Comparison of ENCODE assay signal across 1 cellular context in the genomic region with DNA sequence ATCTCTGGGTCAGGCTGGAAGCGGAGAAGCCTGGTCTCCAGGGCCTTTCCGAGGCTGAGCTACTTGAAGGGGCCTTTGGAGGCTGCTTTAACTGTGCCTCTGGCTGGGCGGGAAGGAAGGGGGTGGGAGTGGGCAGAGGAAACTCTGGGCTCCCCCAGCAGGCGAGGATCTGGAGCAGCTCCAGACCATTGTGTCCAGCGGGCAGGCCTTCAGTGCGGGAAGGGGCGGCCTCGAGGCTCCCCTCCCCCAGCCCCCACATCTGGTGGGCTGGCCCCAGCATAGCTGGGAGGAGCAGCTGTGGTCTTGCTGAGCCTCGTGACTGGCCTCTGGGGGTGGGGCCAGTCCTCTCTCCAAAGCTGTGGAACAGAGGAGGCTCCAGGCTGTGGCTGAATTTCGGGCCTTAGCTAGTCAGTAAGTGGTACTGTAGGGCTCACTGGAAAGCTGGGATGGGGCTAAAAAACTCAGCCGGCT.
TF ChIP-seq lines count a peak whose summit lies in the region.

No MANE protein-coding gene starts in this region.

TF ChIP-seq in WTC11, 78 proteins besides CTCF, POLR2A, EP300 and RAD21 (continued from another document and continues in another):
- TF ChIP-seq, protein P1, sequence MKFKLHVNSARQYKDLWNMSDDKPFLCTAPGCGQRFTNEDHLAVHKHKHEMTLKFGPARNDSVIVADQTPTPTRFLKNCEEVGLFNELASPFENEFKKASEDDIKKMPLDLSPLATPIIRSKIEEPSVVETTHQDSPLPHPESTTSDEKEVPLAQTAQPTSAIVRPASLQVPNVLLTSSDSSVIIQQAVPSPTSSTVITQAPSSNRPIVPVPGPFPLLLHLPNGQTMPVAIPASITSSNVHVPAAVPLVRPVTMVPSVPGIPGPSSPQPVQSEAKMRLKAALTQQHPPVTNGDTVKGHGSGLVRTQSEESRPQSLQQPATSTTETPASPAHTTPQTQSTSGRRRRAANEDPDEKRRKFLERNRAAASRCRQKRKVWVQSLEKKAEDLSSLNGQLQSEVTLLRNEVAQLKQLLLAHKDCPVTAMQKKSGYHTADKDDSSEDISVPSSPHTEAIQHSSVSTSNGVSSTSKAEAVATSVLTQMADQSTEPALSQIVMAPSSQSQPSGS (CRISPR knock-in tag; IDR thresholded peaks at IDR 0.05; ENCODE audit: borderline replicate concordance, low read depth) = no peak
- TF ChIP-seq OVOL2 (CRISPR knock-in tag; IDR thresholded peaks at IDR 0.05; ENCODE audit: borderline replicate concordance) (no peak), SP1 (CRISPR knock-in tag; conservative IDR thresholded peaks at IDR 0.05) (peak; percentile 80), NFATC4 (CRISPR knock-in tag; IDR thresholded peaks at IDR 0.05) (no peak), PRRX2 (CRISPR knock-in tag; IDR thresholded peaks at IDR 0.05) (no peak), ZNF416 (CRISPR knock-in tag; IDR thresholded peaks at IDR 0.05) (no peak), FOXJ3 (CRISPR knock-in tag; IDR thresholded peaks at IDR 0.05; ENCODE audit: borderline replicate concordance) (no peak), NR1H2 (CRISPR knock-in tag; IDR thresholded peaks at IDR 0.05) (no peak), ETV6 (CRISPR knock-in tag; IDR thresholded peaks at IDR 0.05) (peak; percentile 79; the same call in 1 of the 2 replicates), ELF4 (CRISPR knock-in tag; IDR thresholded peaks at IDR 0.05; ENCODE audit: low read depth) (no peak), ZNF263 (CRISPR knock-in tag; IDR thresholded peaks at IDR 0.05; ENCODE audit: low read depth) (no peak), NFE2L1 (CRISPR knock-in tag; IDR thresholded peaks at IDR 0.05) (no peak), GRHL2 (CRISPR knock-in tag; IDR thresholded peaks at IDR 0.05; ENCODE audit: insufficient replicate concordance, severe bottlenecking) (no peak), ESRRA (CRISPR knock-in tag; IDR thresholded peaks at IDR 0.05; ENCODE audit: borderline replicate concordance) (no peak), CREM (CRISPR knock-in tag; IDR thresholded peaks at IDR 0.05) (no peak), TEAD4 (CRISPR knock-in tag; IDR thresholded peaks at IDR 0.05) (no peak), GABPB1 (CRISPR knock-in tag; IDR thresholded peaks at IDR 0.05) (0 out of 2 replicates have a peak, but pooled peaks have one; percentile 24), ZNF671 (CRISPR knock-in tag; IDR thresholded peaks at IDR 0.05) (no peak), JUN (CRISPR knock-in tag; IDR thresholded peaks at IDR 0.05) (no peak)
- TF ChIP-seq, protein P2, sequence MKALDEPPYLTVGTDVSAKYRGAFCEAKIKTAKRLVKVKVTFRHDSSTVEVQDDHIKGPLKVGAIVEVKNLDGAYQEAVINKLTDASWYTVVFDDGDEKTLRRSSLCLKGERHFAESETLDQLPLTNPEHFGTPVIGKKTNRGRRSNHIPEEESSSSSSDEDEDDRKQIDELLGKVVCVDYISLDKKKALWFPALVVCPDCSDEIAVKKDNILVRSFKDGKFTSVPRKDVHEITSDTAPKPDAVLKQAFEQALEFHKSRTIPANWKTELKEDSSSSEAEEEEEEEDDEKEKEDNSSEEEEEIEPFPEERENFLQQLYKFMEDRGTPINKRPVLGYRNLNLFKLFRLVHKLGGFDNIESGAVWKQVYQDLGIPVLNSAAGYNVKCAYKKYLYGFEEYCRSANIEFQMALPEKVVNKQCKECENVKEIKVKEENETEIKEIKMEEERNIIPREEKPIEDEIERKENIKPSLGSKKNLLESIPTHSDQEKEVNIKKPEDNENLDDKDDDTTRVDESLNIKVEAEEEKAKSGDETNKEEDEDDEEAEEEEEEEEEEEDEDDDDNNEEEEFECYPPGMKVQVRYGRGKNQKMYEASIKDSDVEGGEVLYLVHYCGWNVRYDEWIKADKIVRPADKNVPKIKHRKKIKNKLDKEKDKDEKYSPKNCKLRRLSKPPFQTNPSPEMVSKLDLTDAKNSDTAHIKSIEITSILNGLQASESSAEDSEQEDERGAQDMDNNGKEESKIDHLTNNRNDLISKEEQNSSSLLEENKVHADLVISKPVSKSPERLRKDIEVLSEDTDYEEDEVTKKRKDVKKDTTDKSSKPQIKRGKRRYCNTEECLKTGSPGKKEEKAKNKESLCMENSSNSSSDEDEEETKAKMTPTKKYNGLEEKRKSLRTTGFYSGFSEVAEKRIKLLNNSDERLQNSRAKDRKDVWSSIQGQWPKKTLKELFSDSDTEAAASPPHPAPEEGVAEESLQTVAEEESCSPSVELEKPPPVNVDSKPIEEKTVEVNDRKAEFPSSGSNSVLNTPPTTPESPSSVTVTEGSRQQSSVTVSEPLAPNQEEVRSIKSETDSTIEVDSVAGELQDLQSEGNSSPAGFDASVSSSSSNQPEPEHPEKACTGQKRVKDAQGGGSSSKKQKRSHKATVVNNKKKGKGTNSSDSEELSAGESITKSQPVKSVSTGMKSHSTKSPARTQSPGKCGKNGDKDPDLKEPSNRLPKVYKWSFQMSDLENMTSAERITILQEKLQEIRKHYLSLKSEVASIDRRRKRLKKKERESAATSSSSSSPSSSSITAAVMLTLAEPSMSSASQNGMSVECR (CRISPR knock-in tag; IDR thresholded peaks at IDR 0.05; ENCODE audit: borderline replicate concordance) = no peak
- TF ChIP-seq, protein P3, sequence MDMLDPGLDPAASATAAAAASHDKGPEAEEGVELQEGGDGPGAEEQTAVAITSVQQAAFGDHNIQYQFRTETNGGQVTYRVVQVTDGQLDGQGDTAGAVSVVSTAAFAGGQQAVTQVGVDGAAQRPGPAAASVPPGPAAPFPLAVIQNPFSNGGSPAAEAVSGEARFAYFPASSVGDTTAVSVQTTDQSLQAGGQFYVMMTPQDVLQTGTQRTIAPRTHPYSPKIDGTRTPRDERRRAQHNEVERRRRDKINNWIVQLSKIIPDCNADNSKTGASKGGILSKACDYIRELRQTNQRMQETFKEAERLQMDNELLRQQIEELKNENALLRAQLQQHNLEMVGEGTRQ (CRISPR knock-in tag; IDR thresholded peaks at IDR 0.05) = peak; percentile 82
- TF ChIP-seq, protein P4, sequence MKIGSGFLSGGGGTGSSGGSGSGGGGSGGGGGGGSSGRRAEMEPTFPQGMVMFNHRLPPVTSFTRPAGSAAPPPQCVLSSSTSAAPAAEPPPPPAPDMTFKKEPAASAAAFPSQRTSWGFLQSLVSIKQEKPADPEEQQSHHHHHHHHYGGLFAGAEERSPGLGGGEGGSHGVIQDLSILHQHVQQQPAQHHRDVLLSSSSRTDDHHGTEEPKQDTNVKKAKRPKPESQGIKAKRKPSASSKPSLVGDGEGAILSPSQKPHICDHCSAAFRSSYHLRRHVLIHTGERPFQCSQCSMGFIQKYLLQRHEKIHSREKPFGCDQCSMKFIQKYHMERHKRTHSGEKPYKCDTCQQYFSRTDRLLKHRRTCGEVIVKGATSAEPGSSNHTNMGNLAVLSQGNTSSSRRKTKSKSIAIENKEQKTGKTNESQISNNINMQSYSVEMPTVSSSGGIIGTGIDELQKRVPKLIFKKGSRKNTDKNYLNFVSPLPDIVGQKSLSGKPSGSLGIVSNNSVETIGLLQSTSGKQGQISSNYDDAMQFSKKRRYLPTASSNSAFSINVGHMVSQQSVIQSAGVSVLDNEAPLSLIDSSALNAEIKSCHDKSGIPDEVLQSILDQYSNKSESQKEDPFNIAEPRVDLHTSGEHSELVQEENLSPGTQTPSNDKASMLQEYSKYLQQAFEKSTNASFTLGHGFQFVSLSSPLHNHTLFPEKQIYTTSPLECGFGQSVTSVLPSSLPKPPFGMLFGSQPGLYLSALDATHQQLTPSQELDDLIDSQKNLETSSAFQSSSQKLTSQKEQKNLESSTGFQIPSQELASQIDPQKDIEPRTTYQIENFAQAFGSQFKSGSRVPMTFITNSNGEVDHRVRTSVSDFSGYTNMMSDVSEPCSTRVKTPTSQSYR (CRISPR knock-in tag; IDR thresholded peaks at IDR 0.05) = peak; percentile 89
- TF ChIP-seq, protein P5, sequence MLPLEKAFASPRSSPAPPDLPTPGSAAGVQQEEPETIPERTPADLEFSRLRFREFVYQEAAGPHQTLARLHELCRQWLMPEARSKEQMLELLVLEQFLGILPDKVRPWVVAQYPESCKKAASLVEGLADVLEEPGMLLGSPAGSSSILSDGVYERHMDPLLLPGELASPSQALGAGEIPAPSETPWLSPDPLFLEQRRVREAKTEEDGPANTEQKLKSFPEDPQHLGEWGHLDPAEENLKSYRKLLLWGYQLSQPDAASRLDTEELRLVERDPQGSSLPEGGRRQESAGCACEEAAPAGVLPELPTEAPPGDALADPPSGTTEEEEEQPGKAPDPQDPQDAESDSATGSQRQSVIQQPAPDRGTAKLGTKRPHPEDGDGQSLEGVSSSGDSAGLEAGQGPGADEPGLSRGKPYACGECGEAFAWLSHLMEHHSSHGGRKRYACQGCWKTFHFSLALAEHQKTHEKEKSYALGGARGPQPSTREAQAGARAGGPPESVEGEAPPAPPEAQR (CRISPR knock-in tag; IDR thresholded peaks at IDR 0.05) = no peak
- TF ChIP-seq, protein P6, sequence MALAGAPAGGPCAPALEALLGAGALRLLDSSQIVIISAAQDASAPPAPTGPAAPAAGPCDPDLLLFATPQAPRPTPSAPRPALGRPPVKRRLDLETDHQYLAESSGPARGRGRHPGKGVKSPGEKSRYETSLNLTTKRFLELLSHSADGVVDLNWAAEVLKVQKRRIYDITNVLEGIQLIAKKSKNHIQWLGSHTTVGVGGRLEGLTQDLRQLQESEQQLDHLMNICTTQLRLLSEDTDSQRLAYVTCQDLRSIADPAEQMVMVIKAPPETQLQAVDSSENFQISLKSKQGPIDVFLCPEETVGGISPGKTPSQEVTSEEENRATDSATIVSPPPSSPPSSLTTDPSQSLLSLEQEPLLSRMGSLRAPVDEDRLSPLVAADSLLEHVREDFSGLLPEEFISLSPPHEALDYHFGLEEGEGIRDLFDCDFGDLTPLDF (CRISPR knock-in tag; IDR thresholded peaks at IDR 0.05) = no peak
- TF ChIP-seq, protein P7, sequence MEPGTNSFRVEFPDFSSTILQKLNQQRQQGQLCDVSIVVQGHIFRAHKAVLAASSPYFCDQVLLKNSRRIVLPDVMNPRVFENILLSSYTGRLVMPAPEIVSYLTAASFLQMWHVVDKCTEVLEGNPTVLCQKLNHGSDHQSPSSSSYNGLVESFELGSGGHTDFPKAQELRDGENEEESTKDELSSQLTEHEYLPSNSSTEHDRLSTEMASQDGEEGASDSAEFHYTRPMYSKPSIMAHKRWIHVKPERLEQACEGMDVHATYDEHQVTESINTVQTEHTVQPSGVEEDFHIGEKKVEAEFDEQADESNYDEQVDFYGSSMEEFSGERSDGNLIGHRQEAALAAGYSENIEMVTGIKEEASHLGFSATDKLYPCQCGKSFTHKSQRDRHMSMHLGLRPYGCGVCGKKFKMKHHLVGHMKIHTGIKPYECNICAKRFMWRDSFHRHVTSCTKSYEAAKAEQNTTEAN (CRISPR knock-in tag; IDR thresholded peaks at IDR 0.05) = no peak
- TF ChIP-seq, protein P8, sequence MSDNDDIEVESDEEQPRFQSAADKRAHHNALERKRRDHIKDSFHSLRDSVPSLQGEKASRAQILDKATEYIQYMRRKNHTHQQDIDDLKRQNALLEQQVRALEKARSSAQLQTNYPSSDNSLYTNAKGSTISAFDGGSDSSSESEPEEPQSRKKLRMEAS (CRISPR knock-in tag; IDR thresholded peaks at IDR 0.05) = peak; percentile 18; the same call in 1 of the 2 replicates
- TF ChIP-seq, protein P9, sequence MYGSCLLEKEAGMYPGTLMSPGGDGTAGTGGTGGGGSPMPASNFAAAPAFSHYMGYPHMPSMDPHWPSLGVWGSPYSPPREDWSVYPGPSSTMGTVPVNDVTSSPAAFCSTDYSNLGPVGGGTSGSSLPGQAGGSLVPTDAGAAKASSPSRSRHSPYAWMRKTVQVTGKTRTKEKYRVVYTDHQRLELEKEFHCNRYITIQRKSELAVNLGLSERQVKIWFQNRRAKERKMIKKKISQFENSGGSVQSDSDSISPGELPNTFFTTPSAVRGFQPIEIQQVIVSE (CRISPR knock-in tag; IDR thresholded peaks at IDR 0.05; ENCODE audit: borderline replicate concordance) = no peak
- TF ChIP-seq, protein P10, sequence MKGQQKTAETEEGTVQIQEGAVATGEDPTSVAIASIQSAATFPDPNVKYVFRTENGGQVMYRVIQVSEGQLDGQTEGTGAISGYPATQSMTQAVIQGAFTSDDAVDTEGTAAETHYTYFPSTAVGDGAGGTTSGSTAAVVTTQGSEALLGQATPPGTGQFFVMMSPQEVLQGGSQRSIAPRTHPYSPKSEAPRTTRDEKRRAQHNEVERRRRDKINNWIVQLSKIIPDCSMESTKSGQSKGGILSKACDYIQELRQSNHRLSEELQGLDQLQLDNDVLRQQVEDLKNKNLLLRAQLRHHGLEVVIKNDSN (CRISPR knock-in tag; IDR thresholded peaks at IDR 0.05) = peak; percentile 70; the same call in 1 of the 2 replicates
- TF ChIP-seq, protein P11, sequence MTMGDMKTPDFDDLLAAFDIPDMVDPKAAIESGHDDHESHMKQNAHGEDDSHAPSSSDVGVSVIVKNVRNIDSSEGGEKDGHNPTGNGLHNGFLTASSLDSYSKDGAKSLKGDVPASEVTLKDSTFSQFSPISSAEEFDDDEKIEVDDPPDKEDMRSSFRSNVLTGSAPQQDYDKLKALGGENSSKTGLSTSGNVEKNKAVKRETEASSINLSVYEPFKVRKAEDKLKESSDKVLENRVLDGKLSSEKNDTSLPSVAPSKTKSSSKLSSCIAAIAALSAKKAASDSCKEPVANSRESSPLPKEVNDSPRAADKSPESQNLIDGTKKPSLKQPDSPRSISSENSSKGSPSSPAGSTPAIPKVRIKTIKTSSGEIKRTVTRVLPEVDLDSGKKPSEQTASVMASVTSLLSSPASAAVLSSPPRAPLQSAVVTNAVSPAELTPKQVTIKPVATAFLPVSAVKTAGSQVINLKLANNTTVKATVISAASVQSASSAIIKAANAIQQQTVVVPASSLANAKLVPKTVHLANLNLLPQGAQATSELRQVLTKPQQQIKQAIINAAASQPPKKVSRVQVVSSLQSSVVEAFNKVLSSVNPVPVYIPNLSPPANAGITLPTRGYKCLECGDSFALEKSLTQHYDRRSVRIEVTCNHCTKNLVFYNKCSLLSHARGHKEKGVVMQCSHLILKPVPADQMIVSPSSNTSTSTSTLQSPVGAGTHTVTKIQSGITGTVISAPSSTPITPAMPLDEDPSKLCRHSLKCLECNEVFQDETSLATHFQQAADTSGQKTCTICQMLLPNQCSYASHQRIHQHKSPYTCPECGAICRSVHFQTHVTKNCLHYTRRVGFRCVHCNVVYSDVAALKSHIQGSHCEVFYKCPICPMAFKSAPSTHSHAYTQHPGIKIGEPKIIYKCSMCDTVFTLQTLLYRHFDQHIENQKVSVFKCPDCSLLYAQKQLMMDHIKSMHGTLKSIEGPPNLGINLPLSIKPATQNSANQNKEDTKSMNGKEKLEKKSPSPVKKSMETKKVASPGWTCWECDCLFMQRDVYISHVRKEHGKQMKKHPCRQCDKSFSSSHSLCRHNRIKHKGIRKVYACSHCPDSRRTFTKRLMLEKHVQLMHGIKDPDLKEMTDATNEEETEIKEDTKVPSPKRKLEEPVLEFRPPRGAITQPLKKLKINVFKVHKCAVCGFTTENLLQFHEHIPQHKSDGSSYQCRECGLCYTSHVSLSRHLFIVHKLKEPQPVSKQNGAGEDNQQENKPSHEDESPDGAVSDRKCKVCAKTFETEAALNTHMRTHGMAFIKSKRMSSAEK (CRISPR knock-in tag; IDR thresholded peaks at IDR 0.05; ENCODE audit: borderline replicate concordance) = no peak
